In the genomic region with DNA sequence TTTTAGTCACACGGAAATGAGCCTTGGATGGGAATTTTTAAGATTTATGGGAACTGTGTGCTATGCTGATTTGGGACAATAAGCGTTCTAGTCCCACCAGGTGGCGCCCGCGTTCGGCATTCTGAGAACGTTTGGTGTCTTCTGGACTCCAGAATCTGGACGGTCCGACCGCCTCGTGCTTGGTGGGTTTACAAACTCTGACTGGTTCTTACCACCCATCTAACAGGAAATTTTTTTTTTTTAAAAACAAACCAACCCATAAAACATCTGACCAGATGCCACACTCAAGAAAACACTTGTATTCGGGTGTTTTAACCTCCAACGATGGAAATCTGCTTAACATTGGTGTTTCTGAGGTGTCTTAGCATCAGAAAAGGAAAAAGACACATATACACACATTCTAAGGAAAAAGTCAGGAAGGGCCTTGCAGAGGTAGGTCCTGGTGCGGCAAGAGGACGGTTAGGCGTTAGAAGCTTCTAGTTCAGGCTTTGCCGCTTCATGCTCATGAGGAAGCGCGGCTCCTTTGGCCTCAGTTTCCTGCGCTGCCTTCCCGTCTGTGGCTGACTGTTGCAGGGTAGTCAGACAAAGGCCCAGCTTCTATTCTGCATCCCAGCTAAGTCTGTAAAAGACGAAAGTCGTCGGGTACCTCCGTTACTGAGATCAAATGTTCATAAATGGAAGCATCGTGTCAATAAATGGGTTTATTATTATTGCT, we compare ENCODE assay signal across 8 cellular contexts. TPM values are rescaled to one million over a fixed set of nuclear protein-coding genes. Genes with fewer than 3 reads are reported as not detected.
DNase-seq lines count a peak whose midpoint lies in the region; ATAC-seq and TF ChIP-seq lines count a peak whose summit lies in the region.

No MANE protein-coding gene starts in this region.

- H3K9me3 ChIP-seq in BE2C = no peaks in the 10 kb centered on the region

- no peak for ATAC-seq in GM19452 (IDR thresholded peaks at IDR 0.05; ENCODE audit: unreplicated experiment)

- DNase-seq in BE2C = peak; percentile 92
- DNase-seq in HK-2 (ENCODE audit: unreplicated experiment) = peak; percentile 92
- peak; percentile 99 for DNase-seq in NCI-H82 (lab: John Stamatoyannopoulos, UW)
- DNase-seq in activated CD8-positive, alpha-beta memory T cell treated with anti-CD3 and anti-CD28 coated beads for 24 hours = peak; percentile 89
- peak; percentile 66 for DNase-seq in effector CD8-positive, alpha-beta T cell (lab: John Stamatoyannopoulos, UW)
- DNase-seq in lung microvascular endothelial cell (ENCODE audit: low read depth in 2 of 2) = peak; percentile 87 to 90
- DNase-seq in stimulated activated CD4-positive, alpha-beta T cell treated with anti-CD3 and anti-CD28 coated beads, Interleukin-4, amount 100 ng/mL, for 48 hours (ENCODE audit: low read depth in 2 of 2) = peak; percentile 73 to 76

- peaks cover under 1% of the 10 kb centered on the region; the same call in 1 of the 2 replicates for H3K27me3 ChIP-seq in BE2C

- H3K4me3 ChIP-seq in BE2C (ENCODE audit: low read depth, low read length) = peak overlapping the region; percentile 90

- TF ChIP-seq CTCF in BE2C (IDR thresholded peaks at IDR 0.05; ENCODE audit: low read depth, low read length) = peak; percentile 87

- peaks cover 8% of the 10 kb centered on the region for H3K4me1 ChIP-seq in BE2C

- no peaks in the 10 kb centered on the region for H3K36me3 ChIP-seq in BE2C

RNA-seq across cellular contexts. Expression of gene DYRK3, which starts 0.8 kb away (rescaled TPM):
- 3.3 TPM for polyA plus RNA-seq in BE2C (2012; ENCODE audit: insufficient read depth, insufficient read length, low read depth)
- 8.3 and 10.9 TPM in 2 replicates for total RNA-seq in lung microvascular endothelial cell

RNA-seq across cellular contexts. Expression of gene EIF2D, which starts 22.3 kb away (rescaled TPM):
- polyA plus RNA-seq in BE2C (2012; ENCODE audit: insufficient read depth, insufficient read length, low read depth) = 24.4 TPM
- 34.2 and 45.4 TPM in 2 replicates for total RNA-seq in lung microvascular endothelial cell

RNA-seq across cellular contexts. Expression of gene MAPKAPK2, which starts 50.2 kb away (rescaled TPM):
- polyA plus RNA-seq in BE2C (2012; ENCODE audit: insufficient read depth, insufficient read length, low read depth) = 37.2 TPM
- total RNA-seq in lung microvascular endothelial cell = 24.6 and 30.2 TPM in 2 replicates
